22 cellular contexts compared by ENCODE assay signal in genomic region chr2:127177617-127178278, GRCh38. TPM values are rescaled to one million over a fixed set of nuclear protein-coding genes. Genes with fewer than 3 reads are reported as not detected.
DNase-seq lines count a peak whose midpoint lies in the region; ATAC-seq, FAIRE-seq and TF ChIP-seq lines count a peak whose summit lies in the region.
"Had no signal": no experiment of that assay in that cellular context is flagged by ENCODE, and none has a peak within 500 bp of the region (broad histone marks: within the 10 kb centered on the region; RNA-seq: fewer than 3 reads in every experiment).

No MANE protein-coding gene starts in this region.

- WGBS in mesenchymal stem cell = 96% methylated on average over 12 of the region's 15 CpGs
- WGBS in sigmoid colon, 2 donors = 89 to 93% methylated on average over 15 of the region's 15 CpGs

- peak overlapping the region; percentile 29 for H4K91ac ChIP-seq in mesenchymal stem cell (ENCODE audit: low read length)

- FAIRE-seq in GM12891 (lab: Jason Lieb, UNC) = no peak
- FAIRE-seq: GM19239, K562 had no signal

- H3K79me1 ChIP-seq in mesenchymal stem cell (replicated peaks; ENCODE audit: low read length, poor library complexity, severe bottlenecking) = no peaks in the 10 kb centered on the region

- H3K4ac ChIP-seq in mesenchymal stem cell (ENCODE audit: low read depth in 1 of 2, low read length in 2 of 2) = no peak overlapping the region

- ATAC-seq in GM18519 (IDR thresholded peaks at IDR 0.05; ENCODE audit: low FRiP score, unreplicated experiment) = no peak

- H2AFZ ChIP-seq in mesenchymal stem cell (ENCODE audit: low read depth, low read length) = no peak overlapping the region

- no peaks in the 10 kb centered on the region for H3K36me3 ChIP-seq in mesenchymal stem cell (ENCODE audit: control insufficient read depth in 1 of 2, insufficient read depth in 2 of 2, low read depth in 1 of 2, low read length in 2 of 2)
- H3K36me3 ChIP-seq in sigmoid colon = no peaks in the 10 kb centered on the region
- H3K36me3 ChIP-seq: Peyer's patch had no signal

- intact Hi-C loops in sigmoid colon (cut with DNase I) = no loop called here

- H3K27ac ChIP-seq in mesenchymal stem cell (ENCODE audit: low read length, poor library complexity, severe bottlenecking) (no peak overlapping the region), sigmoid colon (peak overlapping the region; percentile 51 to 87 (median 85))
- H3K27ac ChIP-seq: 22Rv1, C4-2B had no signal

- H2BK12ac ChIP-seq in mesenchymal stem cell (ENCODE audit: low read length in 2 of 2) = no peak overlapping the region

- no peak overlapping the region for H3K23ac ChIP-seq in mesenchymal stem cell (ENCODE audit: low read length in 2 of 2)

- H2BK5ac ChIP-seq in mesenchymal stem cell (ENCODE audit: low read depth, low read length, poor library complexity, severe bottlenecking) = no peak overlapping the region

- H3K9ac ChIP-seq in mesenchymal stem cell (ENCODE audit: low read length) = peak overlapping the region; percentile 92

- no peak overlapping the region for H4K8ac ChIP-seq in mesenchymal stem cell (ENCODE audit: low read length)

- no peaks in the 10 kb centered on the region for H3K27me3 ChIP-seq in mesenchymal stem cell (ENCODE audit: control insufficient read depth in 1 of 2, insufficient read depth in 1 of 2, low read length in 2 of 2)
- H3K27me3 ChIP-seq in sigmoid colon = no peaks in the 10 kb centered on the region
- H3K27me3 ChIP-seq: Peyer's patch had no signal

- H3K4me3 ChIP-seq in mesenchymal stem cell (ENCODE audit: insufficient read depth in 1 of 2, low read depth in 1 of 2, low read length in 2 of 2) (peak overlapping the region in 1 of 2 experiments; percentile 50), sigmoid colon (no peak overlapping the region)
- H3K4me3 ChIP-seq: GM23248, K562, Peyer's patch had no signal

- no peak overlapping the region for H2AK5ac ChIP-seq in mesenchymal stem cell (ENCODE audit: low read length, severe bottlenecking)

- peaks cover 3% of the 10 kb centered on the region for H3K9me3 ChIP-seq in mesenchymal stem cell (ENCODE audit: control insufficient read depth, low read length)
- no peaks in the 10 kb centered on the region for H3K9me3 ChIP-seq in sigmoid colon
- H3K9me3 ChIP-seq: Peyer's patch had no signal

- TF ChIP-seq EP300 in sigmoid colon (IDR thresholded peaks at IDR 0.05) = peak; percentile 19 to 70 (median 34)

- peak; percentile 57 for DNase-seq in activated effector memory CD4-positive, alpha-beta T cell treated with anti-CD3 and anti-CD28 coated beads, Interleukin-2, amount 50 U/mL, for 16 hours
- DNase-seq in activated effector memory CD4-positive, alpha-beta T cell treated with Interleukin-2 at 50 U/mL for 16 hours = no peak
- DNase-seq in mesenchymal stem cell (no peak), sigmoid colon (peak; percentile 73), ureter (ENCODE audit: low spot score) (peak; percentile 38), cortex of kidney (lab: John Stamatoyannopoulos, UW) (no peak), GM12891 (ENCODE audit: insufficient read length, low spot score) (no peak)
- DNase-seq: AML-193; DMS79 treated with DMSO at 0.1 percent for 48 hours; GM23248; HCEC 1CT; NCI-H1105; NCI-H2081 treated with DMSO at 0.1 percent for 48 hours; NCI-H748 treated with DMSO at 0.1 percent for 48 hours; NK-92 treated with Interleukin-12 subunit alpha and Interleukin-12 subunit beta, amount 100 ng/mL, for 24 hours; Peyer's patch had no signal

- peak overlapping the region in 1 of 2 experiments; percentile 44 for H3K14ac ChIP-seq in mesenchymal stem cell (ENCODE audit: low read length in 2 of 2)

- H2BK120ac ChIP-seq in mesenchymal stem cell (ENCODE audit: low read depth, low read length) = no peak overlapping the region

- H2BK15ac ChIP-seq in mesenchymal stem cell (ENCODE audit: low read depth, poor library complexity, severe bottlenecking) = no peak overlapping the region

- no peak for TF ChIP-seq CTCF in sigmoid colon (IDR thresholded peaks at IDR 0.05)

- H3K4me1 ChIP-seq in mesenchymal stem cell (ENCODE audit: control insufficient read depth, insufficient read depth, low read depth, low read length) (peaks cover 9% of the 10 kb centered on the region), sigmoid colon (peaks cover 0 to 46% (median 40%) of the 10 kb centered on the region in 4 donors)

- no peak overlapping the region for H3K4me2 ChIP-seq in mesenchymal stem cell (ENCODE audit: low read length, poor library complexity, severe bottlenecking)

- no peak for TF ChIP-seq POLR2A in sigmoid colon (IDR thresholded peaks at IDR 0.05)
- TF ChIP-seq POLR2A in GM12891 (IDR thresholded peaks at IDR 0.05; ENCODE audit: low read depth, low read length) = no peak

- H3K18ac ChIP-seq in mesenchymal stem cell (ENCODE audit: low read depth in 1 of 2, low read length in 2 of 2) = no peak overlapping the region

TF ChIP-seq in GM12891, 5 proteins besides CTCF, POLR2A, EP300 and RAD21:
- TF ChIP-seq PAX5 (IDR thresholded peaks at IDR 0.05; ENCODE audit: insufficient read depth, low read length, severe bottlenecking) (no peak), TAF1 (IDR thresholded peaks at IDR 0.05; ENCODE audit: low read depth, low read length) (no peak), SPI1 (IDR thresholded peaks at IDR 0.05; ENCODE audit: low read depth, low read length) (no peak)
TF ChIP-seq in GM12891: peak in this region for 0.

RNA-seq across cellular contexts. Expression of gene CYP27C1, which starts 42.4 kb away (rescaled TPM):
- 0.35 TPM for polyA plus RNA-seq in mesenchymal stem cell (2013, experiment 1 of 2)
- polyA plus RNA-seq in mesenchymal stem cell (2013, experiment 2 of 2) = 0.27 TPM
- total RNA-seq in sigmoid colon (under 1 TPM; 0.27 to 0.83 (median 0.52) TPM), ureter (0.73 TPM)
- under 1 TPM in 2 of 3 donors, not detected in 1; 0.55 to 0.60 TPM for polyA plus RNA-seq in sigmoid colon
- polyA plus RNA-seq in GM12891 (2012; ENCODE audit: low read depth, missing spikeins) = not detected
- total RNA-seq: K562, NCI-H460 had no signal
- polyA plus RNA-seq: K562 had no signal

Comparison
In these comparisons a context has a peak if more than half of its experiments do, and no peak if none do; other contexts are left out.
1. DNase-seq: peak in activated effector memory CD4-positive, alpha-beta T cell treated with anti-CD3 and anti-CD28 coated beads, Interleukin-2, amount 50 U/mL, for 16 hours (single experiment), sigmoid colon (single experiment) and ureter (single experiment); none in activated effector memory CD4-positive, alpha-beta T cell treated with Interleukin-2 at 50 U/mL for 16 hours (single experiment), mesenchymal stem cell (single experiment), cortex of kidney (single experiment) and GM12891 (single experiment).